Comparison of ENCODE assay signal across 8 cellular contexts in genomic region chr18:63237911-63238710, GRCh38.
DNase-seq lines count a peak whose midpoint lies in the region; ATAC-seq and TF ChIP-seq lines count a peak whose summit lies in the region.

No MANE protein-coding gene starts in this region.

- peaks cover 59 to 60% of the 10 kb centered on the region in 2 donors for H3K36me3 Mint-ChIP-seq in CD4-positive, alpha-beta memory T cell

- H3K4me3 ChIP-seq in CD4-positive, alpha-beta memory T cell (ENCODE audit: low read length in 2 of 2), result no peak overlapping the region
- H3K4me3 ChIP-seq in neuron (ENCODE audit: low read length), result peak overlapping the region; percentile 43

- no peaks in the 10 kb centered on the region for H3K9me3 ChIP-seq in CD4-positive, alpha-beta memory T cell (ENCODE audit: control insufficient read depth in 1 of 2, low read length in 2 of 2)
- no peaks in the 10 kb centered on the region for H3K9me3 ChIP-seq in neuron (ENCODE audit: low read length)

- peaks cover 46 to 68% (median 59%) of the 10 kb centered on the region in 4 donors for H3K4me1 Mint-ChIP-seq in CD4-positive, alpha-beta memory T cell

- no peaks in the 10 kb centered on the region for H3K27me3 Mint-ChIP-seq in CD4-positive, alpha-beta memory T cell

- no peak for DNase-seq in CD4-positive, alpha-beta memory T cell
- DNase-seq in RWPE1 (ENCODE audit: low spot score), result peak; percentile 86
- DNase-seq in fibroblast of peridontal ligament (ENCODE audit: extremely low read depth), result peak; percentile 98
- no peak for DNase-seq in SKM-1 treated with dmso at 0.1 percent for 144 hours (lab: John Stamatoyannopoulos, UW; ENCODE audit: unreplicated experiment)
- DNase-seq in NCI-H2029 (lab: John Stamatoyannopoulos, UW), result no peak
- no peak for DNase-seq in HUDEP-2 (lab: John Stamatoyannopoulos, UW; ENCODE audit: unreplicated experiment in 76 of 76)

- ATAC-seq in GM18868 (IDR thresholded peaks at IDR 0.05; ENCODE audit: unreplicated experiment), result no peak

- intact Hi-C loops in CD4-positive, alpha-beta memory T cell (cut with micrococcal nuclease), result no loop called here

- peaks cover 21% of the 10 kb centered on the region for H3K4me1 ChIP-seq in CD4-positive, alpha-beta memory T cell (ENCODE audit: insufficient read depth, low read length)
- H3K4me1 ChIP-seq in neuron (ENCODE audit: insufficient read depth, low read length), result peaks cover 35% of the 10 kb centered on the region

- H3K36me3 ChIP-seq in CD4-positive, alpha-beta memory T cell (ENCODE audit: insufficient read depth, low read length), result no peaks in the 10 kb centered on the region
- H3K36me3 ChIP-seq in neuron (ENCODE audit: insufficient read depth, low read length), result no peaks in the 10 kb centered on the region

- no peak overlapping the region for H3K4me3 Mint-ChIP-seq in CD4-positive, alpha-beta memory T cell

- peak overlapping the region in 6 of 7 donors; percentile 19 to 91 (median 38) for H3K27ac Mint-ChIP-seq in CD4-positive, alpha-beta memory T cell

- no peak for TF ChIP-seq CTCF in RWPE1 (conservative IDR thresholded peaks at IDR 0.05; ENCODE audit: low read depth)

- no peak overlapping the region for H3K27ac ChIP-seq in CD4-positive, alpha-beta memory T cell (ENCODE audit: low read depth, low read length)
- H3K27ac ChIP-seq in RWPE1, result peak overlapping the region; percentile 86

- POLR2A ChIA-PET in CD4-positive, alpha-beta memory T cell (lab: Charles Lee; ENCODE audit: partially characterized antibody), result interaction anchor here (1.0 kb wide), 2 partner anchors 36 to 80 kb away, joined by 3 read pairs; no protein-coding TSS in a partner anchor
- POLR2A ChIA-PET in RWPE1 (lab: Yijun Ruan, JAX; ENCODE audit: low non-redundant PET), result interaction anchor here (0.7 kb wide), 1 partner anchor 75 kb away, joined by 4 read pairs; no protein-coding TSS in a partner anchor

- no peaks in the 10 kb centered on the region for H3K27me3 ChIP-seq in CD4-positive, alpha-beta memory T cell (ENCODE audit: insufficient read depth, low read length)
- H3K27me3 ChIP-seq in neuron (ENCODE audit: insufficient read depth, low read length), result no peaks in the 10 kb centered on the region

- H3K9me3 Mint-ChIP-seq in CD4-positive, alpha-beta memory T cell, result peaks cover 0 to 8% (median 0%) of the 10 kb centered on the region in 8 donors

- CTCF ChIA-PET in CD4-positive, alpha-beta memory T cell (lab: Charles Lee; ENCODE audit: partially characterized antibody), result interaction anchor here (0.7 to 1.8 kb wide), 3 partner anchors 56 to 79 kb away, joined by 3 to 8 read pairs (median 3); no protein-coding TSS in a partner anchor
- CTCF ChIA-PET in RWPE1 (lab: Yijun Ruan, JAX), result interaction anchor here (1.1 kb wide), 1 partner anchor 85 kb away, joined by 6 read pairs; no protein-coding TSS in a partner anchor

- H2AFZ ChIP-seq in neuron (ENCODE audit: low read depth, low read length), result peak overlapping the region; percentile 73

Comparison
In these comparisons a context has a peak if more than half of its experiments do, and no peak if none do; other contexts are left out.
1. DNase-seq: peak in RWPE1 (single experiment) and fibroblast of peridontal ligament (single experiment); none in CD4-positive, alpha-beta memory T cell (0 of 5), SKM-1 treated with dmso at 0.1 percent for 144 hours (single experiment), NCI-H2029 (single experiment) and HUDEP-2 (0 of 76).